ENCODE assay signal across 8 cellular contexts in genomic region chr2:28567076-28567471, GRCh38.
DNase-seq lines count a peak whose midpoint lies in the region; ATAC-seq and TF ChIP-seq lines count a peak whose summit lies in the region.

No MANE protein-coding gene starts in this region.

- H3K4me2 ChIP-seq in parathyroid adenoma (ENCODE audit: low read length) = peak overlapping the region; percentile 80

- TF ChIP-seq POLR2A in GM18505 (IDR thresholded peaks at IDR 0.05; ENCODE audit: borderline replicate concordance, extremely low read depth, insufficient read depth, insufficient read length) = no peak

- H2AFZ ChIP-seq in parathyroid adenoma = peak overlapping the region; percentile 96

- peak overlapping the region; percentile 45 for H3K9ac ChIP-seq in HUES6 (ENCODE audit: low read length)
- H3K9ac ChIP-seq in parathyroid adenoma = no peak overlapping the region

- H3K4me3 ChIP-seq in HUES6 (ENCODE audit: low read depth, low read length) (peak overlapping the region; percentile 59), parathyroid adenoma (ENCODE audit: low read depth, low read length) (peak overlapping the region; percentile 65)

- no peaks in the 10 kb centered on the region for H3K79me2 ChIP-seq in parathyroid adenoma

- H3K27me3 ChIP-seq in HUES6 (ENCODE audit: control insufficient read depth, insufficient read depth, low read length) (peaks cover 7% of the 10 kb centered on the region; the same call in 1 of the 2 replicates), parathyroid adenoma (ENCODE audit: control insufficient read depth, insufficient read depth, low read length) (no peaks in the 10 kb centered on the region)

- H3K4me1 ChIP-seq in HUES6 (ENCODE audit: control insufficient read depth, insufficient read depth, low read length) (peaks cover 6% of the 10 kb centered on the region), parathyroid adenoma (peaks cover 4% of the 10 kb centered on the region)

- no peaks in the 10 kb centered on the region for H3K9me3 ChIP-seq in HUES6 (ENCODE audit: control insufficient read depth, insufficient read depth, low read depth, low read length)
- no peaks in the 10 kb centered on the region for H3K9me3 ChIP-seq in parathyroid adenoma (ENCODE audit: control insufficient read depth, low read length)

- H3K36me3 ChIP-seq in HUES6 (ENCODE audit: control insufficient read depth, insufficient read depth, low read length) (no peaks in the 10 kb centered on the region), parathyroid adenoma (ENCODE audit: control insufficient read depth, insufficient read depth, low read length) (no peaks in the 10 kb centered on the region)

- H3K27ac ChIP-seq in HUES6 (ENCODE audit: low read depth, low read length) = no peak overlapping the region
- H3K27ac ChIP-seq in parathyroid adenoma = peak overlapping the region; percentile 3

- no peak for ATAC-seq in GM18505 (IDR thresholded peaks at IDR 0.05; ENCODE audit: unreplicated experiment)

- DNase-seq in ELR (ENCODE audit: low read depth) (peak; percentile 40), globus pallidus (ENCODE audit: low spot score) (peak; percentile 15), NOMO-1 treated with dmso at 0.1 percent for 144 hours (lab: John Stamatoyannopoulos, UW; ENCODE audit: unreplicated experiment) (no peak), GF-D8 (lab: John Stamatoyannopoulos, UW) (no peak)
- DNase-seq in activated CD4-positive, alpha-beta T cell treated with anti-CD3 and anti-CD28 coated beads, Interleukin-2, amount 50 U/mL, for 1 hour = peak; percentile 30

- no peak for TF ChIP-seq CTCF in parathyroid adenoma (IDR thresholded peaks at IDR 0.05)

Comparison
In these comparisons a context has a peak if more than half of its experiments do, and no peak if none do; other contexts are left out.
1. DNase-seq: peak in ELR (single experiment), activated CD4-positive, alpha-beta T cell treated with anti-CD3 and anti-CD28 coated beads, Interleukin-2, amount 50 U/mL, for 1 hour (single experiment) and globus pallidus (single experiment); none in NOMO-1 treated with dmso at 0.1 percent for 144 hours (single experiment) and GF-D8 (single experiment).